38 cellular contexts compared by ENCODE assay signal in the genomic region with DNA sequence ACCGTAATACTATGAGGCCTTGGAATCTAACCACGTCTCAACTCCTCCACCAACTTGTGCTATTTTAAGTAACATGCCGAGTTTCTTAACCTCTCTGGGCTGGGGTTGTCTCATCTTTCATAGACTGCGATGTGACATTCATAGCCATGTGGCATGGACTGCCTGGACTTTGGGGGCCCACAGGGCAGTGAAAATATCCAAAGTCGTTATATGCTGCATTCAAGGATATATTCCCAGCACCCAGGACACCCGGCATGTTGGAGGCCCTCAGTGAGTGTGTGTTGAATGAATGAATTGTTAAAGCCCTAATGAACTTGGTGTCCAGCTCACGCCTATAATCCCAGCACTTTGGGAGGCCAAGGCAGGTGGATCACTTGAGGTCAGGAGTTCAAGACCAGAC.
"Had no signal": no experiment of that assay in that cellular context is flagged by ENCODE, and none has a peak within 500 bp of the region (broad histone marks: within the 10 kb centered on the region; RNA-seq: fewer than 3 reads in every experiment).

No MANE protein-coding gene starts in this region.

- H3K27me3 ChIP-seq: adrenal gland, ascending aorta, body of pancreas, breast epithelium, cardiac muscle cell had no signal

- H3K27ac ChIP-seq: adrenal gland, ascending aorta, body of pancreas, breast epithelium, cardiac muscle cell had no signal

- H3K36me3 Mint-ChIP-seq: activated naive CD4-positive, alpha-beta T cell treated with anti-CD3 and anti-CD28 coated beads, Interleukin-2, amount 10 ng/mL, durations not matched to agents 7 days and 5 days; activated naive CD4-positive, alpha-beta T cell treated with anti-CD3 and anti-CD28 coated beads, Interleukin-2, amount 50 U/mL, for 72 hours; activated naive CD8-positive, alpha-beta T cell; activated naive CD8-positive, alpha-beta T cell treated with anti-CD3 and anti-CD28 coated beads for 36 hours; activated naive CD8-positive, alpha-beta T cell treated with anti-CD3 and anti-CD28 coated beads, Interleukin-2, amount 10 ng/mL, durations not matched to agents 7 days and 5 days; brain had no signal

- H3K4me1 ChIP-seq: adrenal gland, ascending aorta, body of pancreas, breast epithelium had no signal

- H3K27ac Mint-ChIP-seq: activated naive CD4-positive, alpha-beta T cell treated with anti-CD3 and anti-CD28 coated beads for 36 hours; activated naive CD4-positive, alpha-beta T cell treated with anti-CD3 and anti-CD28 coated beads, Interleukin-2, amount 10 ng/mL, durations not matched to agents 7 days and 5 days; activated naive CD4-positive, alpha-beta T cell treated with anti-CD3 and anti-CD28 coated beads, Interleukin-2, amount 50 U/mL, for 24 hours; activated naive CD4-positive, alpha-beta T cell treated with anti-CD3 and anti-CD28 coated beads, Interleukin-2, amount 50 U/mL, for 72 hours; activated naive CD8-positive, alpha-beta T cell; activated naive CD8-positive, alpha-beta T cell treated with anti-CD3 and anti-CD28 coated beads for 36 hours; activated naive CD8-positive, alpha-beta T cell treated with anti-CD3 and anti-CD28 coated beads, Interleukin-2, amount 10 ng/mL, durations not matched to agents 7 days and 5 days; activated naive CD8-positive, alpha-beta T cell treated with anti-CD3 and anti-CD28 coated beads, Interleukin-2, amount 50 U/mL, for 24 hours; activated T-cell treated with anti-CD3 and anti-CD28 coated beads, Interleukin-2, amount 50 U/mL, for 24 hours; activated T-cell treated with anti-CD3 and anti-CD28 coated beads, Interleukin-2, amount 50 U/mL, for 72 hours; activated T-helper 1 cell treated with anti-CD3 and anti-CD28 coated beads, Interleukin-12 subunit alpha, Interleukin-12 subunit beta, Interleukin-2, Interleukin-4 antibody, amounts not matched to agents 30 ng/mL and 10 ng/mL and 1 ng/mL, durations not matched to agents 14 hours and 24 hours and 36 hours; activated T-helper 17 cell treated with anti-CD3 and anti-CD28 coated beads, Interleukin-2, amount 50 U/mL, for 72 hours; activated T-helper 2 cell treated with anti-CD3 and anti-CD28 coated beads, Interferon-gamma antibody, Interleukin-2, Interleukin-4, amounts not matched to agents 10 μg/mL and 5 μg/mL and 100 μg/mL, durations not matched to agents 14 hours and 24 hours and 36 hours; brain had no signal

- H3K9me3 ChIP-seq: adrenal gland, ascending aorta had no signal

- H3K4me3 Mint-ChIP-seq: activated naive CD4-positive, alpha-beta T cell treated with anti-CD3 and anti-CD28 coated beads for 36 hours; activated naive CD4-positive, alpha-beta T cell treated with anti-CD3 and anti-CD28 coated beads, Interleukin-2, amount 10 ng/mL, durations not matched to agents 7 days and 5 days; activated naive CD4-positive, alpha-beta T cell treated with anti-CD3 and anti-CD28 coated beads, Interleukin-2, amount 50 U/mL, for 24 hours; activated naive CD8-positive, alpha-beta T cell; activated naive CD8-positive, alpha-beta T cell treated with anti-CD3 and anti-CD28 coated beads for 36 hours; activated naive CD8-positive, alpha-beta T cell treated with anti-CD3 and anti-CD28 coated beads, Interleukin-2, amount 10 ng/mL, durations not matched to agents 7 days and 5 days; activated naive CD8-positive, alpha-beta T cell treated with anti-CD3 and anti-CD28 coated beads, Interleukin-2, amount 50 U/mL, for 24 hours; activated T-cell treated with anti-CD3 and anti-CD28 coated beads, Interleukin-2, amount 50 U/mL, for 24 hours; activated T-cell treated with anti-CD3 and anti-CD28 coated beads, Interleukin-2, amount 50 U/mL, for 4 hours; activated T-cell treated with anti-CD3 and anti-CD28 coated beads, Interleukin-2, amount 50 U/mL, for 72 hours; activated T-helper 1 cell treated with anti-CD3 and anti-CD28 coated beads, Interleukin-12 subunit alpha, Interleukin-12 subunit beta, Interleukin-2, Interleukin-4 antibody, amounts not matched to agents 30 ng/mL and 10 ng/mL and 1 ng/mL, durations not matched to agents 14 hours and 24 hours and 36 hours; activated T-helper 17 cell treated with anti-CD3 and anti-CD28 coated beads, Interleukin-2, amount 50 U/mL, for 72 hours; brain; central memory CD8-positive, alpha-beta T cell had no signal

- DNase-seq: activated effector memory CD4-positive, alpha-beta T cell treated with anti-CD3 and anti-CD28 coated beads, Interleukin-2, amount 50 U/mL, for 16 hours; activated effector memory CD4-positive, alpha-beta T cell treated with Interleukin-2 at 50 U/mL for 16 hours; activated gamma-delta T cell; activated gamma-delta T cell treated with Interleukin-2 at 50 U/mL for 16 hours; activated naive CD4-positive, alpha-beta T cell; activated naive CD4-positive, alpha-beta T cell treated with anti-CD3 and anti-CD28 coated beads for 36 hours; activated naive CD4-positive, alpha-beta T cell treated with anti-CD3 and anti-CD28 coated beads, Interleukin-2, amount 10 ng/mL, durations not matched to agents 7 days and 5 days; activated naive CD4-positive, alpha-beta T cell treated with anti-CD3 and anti-CD28 coated beads, Interleukin-2, amount 50 U/mL, for 16 hours; activated naive CD4-positive, alpha-beta T cell treated with Interleukin-2 at 50 U/mL for 16 hours; activated naive CD8-positive, alpha-beta T cell treated with anti-CD3 and anti-CD28 coated beads for 36 hours; activated naive CD8-positive, alpha-beta T cell treated with anti-CD3 and anti-CD28 coated beads, Interleukin-2, amount 10 ng/mL, durations not matched to agents 7 days and 5 days; activated naive CD8-positive, alpha-beta T cell treated with anti-CD3 and anti-CD28 coated beads, Interleukin-2, amount 50 U/mL, for 24 hours; activated T-cell treated with anti-CD3 and anti-CD28 coated beads for 4 hours; activated T-cell treated with anti-CD3 and anti-CD28 coated beads, Interleukin-2, amount 50 U/mL, for 1 hour; activated T-cell treated with anti-CD3 and anti-CD28 coated beads, Interleukin-2, amount 50 U/mL, for 24 hours; activated T-cell treated with anti-CD3 and anti-CD28 coated beads, Interleukin-2, amount 50 U/mL, for 4 hours; activated T-cell treated with anti-CD3 and anti-CD28 coated beads, Interleukin-2, amount 50 U/mL, for 48 hours; activated T-cell treated with anti-CD3 and anti-CD28 coated beads, Interleukin-2, amount 50 U/mL, for 72 hours; adrenal gland; amniotic stem cell; amygdala; anterior cingulate cortex; aorta; body of pancreas; caudate nucleus; central memory CD4-positive, alpha-beta T cell; cerebellar nuclear complex had no signal

- H3K27me3 Mint-ChIP-seq: activated naive CD4-positive, alpha-beta T cell treated with anti-CD3 and anti-CD28 coated beads, Interleukin-2, amount 10 ng/mL, durations not matched to agents 7 days and 5 days; activated naive CD8-positive, alpha-beta T cell treated with anti-CD3 and anti-CD28 coated beads for 36 hours; activated naive CD8-positive, alpha-beta T cell treated with anti-CD3 and anti-CD28 coated beads, Interleukin-2, amount 10 ng/mL, durations not matched to agents 7 days and 5 days; activated naive CD8-positive, alpha-beta T cell treated with anti-CD3 and anti-CD28 coated beads, Interleukin-2, amount 50 U/mL, for 24 hours; activated T-cell treated with anti-CD3 and anti-CD28 coated beads, Interleukin-2, amount 50 U/mL, for 24 hours; activated T-helper 17 cell treated with anti-CD3 and anti-CD28 coated beads, Interleukin-2, amount 50 U/mL, for 72 hours; central memory CD8-positive, alpha-beta T cell had no signal

- H3K4me1 Mint-ChIP-seq: activated naive CD4-positive, alpha-beta T cell treated with anti-CD3 and anti-CD28 coated beads, Interleukin-2, amount 10 ng/mL, durations not matched to agents 7 days and 5 days; activated naive CD4-positive, alpha-beta T cell treated with anti-CD3 and anti-CD28 coated beads, Interleukin-2, amount 50 U/mL, for 24 hours; activated naive CD8-positive, alpha-beta T cell treated with anti-CD3 and anti-CD28 coated beads for 36 hours; activated naive CD8-positive, alpha-beta T cell treated with anti-CD3 and anti-CD28 coated beads, Interleukin-2, amount 10 ng/mL, durations not matched to agents 7 days and 5 days; activated naive CD8-positive, alpha-beta T cell treated with anti-CD3 and anti-CD28 coated beads, Interleukin-2, amount 50 U/mL, for 24 hours; activated T-helper 17 cell treated with anti-CD3 and anti-CD28 coated beads, Interleukin-2, amount 50 U/mL, for 72 hours; brain; central memory CD8-positive, alpha-beta T cell had no signal

- H3K4me3 ChIP-seq: adrenal gland, ascending aorta, body of pancreas, breast epithelium, cardiac muscle cell had no signal

- H3K36me3 ChIP-seq: adrenal gland, ascending aorta, breast epithelium, cardiac muscle cell had no signal
